Comparison of ENCODE assay signal across 1 cellular context in genomic region chr1:167926486-167926997, GRCh38.
A peak's percentile ranks its signal among the peaks of the same experiment; 100 is the strongest.
TF ChIP-seq lines count a peak whose summit lies in the region.

No MANE protein-coding gene starts in this region.

TF ChIP-seq in HEK293, 187 proteins besides CTCF, POLR2A, EP300 and RAD21 (continued from another document and continues in another):
- TF ChIP-seq BCL6B (tag by site-specific recombination; IDR thresholded peaks at IDR 0.05) (no peak), ZNF677 (tag by site-specific recombination; IDR thresholded peaks at IDR 0.05) (no peak), ZNF274 (IDR thresholded peaks at IDR 0.05; ENCODE audit: low read length) (no peak), ZNF274 (tag by site-specific recombination; IDR thresholded peaks at IDR 0.05; ENCODE audit: borderline replicate concordance) (no peak), ZNF791 (tag by site-specific recombination; IDR thresholded peaks at IDR 0.05) (no peak), ZNF146 (tag by site-specific recombination; IDR thresholded peaks at IDR 0.05) (no peak; the same call in 1 of the 2 replicates), GLIS2 (tag by site-specific recombination; IDR thresholded peaks at IDR 0.05) (no peak), IKZF3 (tag by site-specific recombination; IDR thresholded peaks at IDR 0.05) (peak; percentile 94), ZNF692 (tag by site-specific recombination; IDR thresholded peaks at IDR 0.05) (peak; percentile 52; the same call in 1 of the 2 replicates), ZBTB44 (tag by site-specific recombination; IDR thresholded peaks at IDR 0.05) (peak; percentile 94), MYNN (tag by site-specific recombination; IDR thresholded peaks at IDR 0.05; ENCODE audit: borderline replicate concordance) (no peak), MZF1 (tag by site-specific recombination; IDR thresholded peaks at IDR 0.05; ENCODE audit: borderline replicate concordance) (no peak; the same call in 1 of the 2 replicates), ZNF530 (tag by site-specific recombination; IDR thresholded peaks at IDR 0.05; ENCODE audit: low read depth) (no peak), ZNF558 (tag by site-specific recombination; IDR thresholded peaks at IDR 0.05) (no peak), ZNF76 (tag by site-specific recombination; IDR thresholded peaks at IDR 0.05; ENCODE audit: borderline replicate concordance, low read depth) (no peak), ZNF521 (tag by site-specific recombination; IDR thresholded peaks at IDR 0.05) (no peak), ZIC2 (tag by site-specific recombination; IDR thresholded peaks at IDR 0.05) (peak; percentile 76), ZNF626 (tag by site-specific recombination; IDR thresholded peaks at IDR 0.05) (no peak), ZNF202 (tag by site-specific recombination; IDR thresholded peaks at IDR 0.05; ENCODE audit: borderline replicate concordance) (no peak), PRDM1 (tag by site-specific recombination; IDR thresholded peaks at IDR 0.05) (no peak), ZNF560 (tag by site-specific recombination; IDR thresholded peaks at IDR 0.05; ENCODE audit: borderline replicate concordance) (no peak), ZNF600 (tag by site-specific recombination; IDR thresholded peaks at IDR 0.05) (peak; percentile 72), ZNF10 (tag by site-specific recombination; IDR thresholded peaks at IDR 0.05) (peak; percentile 93), ZNF529 (tag by site-specific recombination; IDR thresholded peaks at IDR 0.05; ENCODE audit: insufficient replicate concordance) (no peak), ZNF19 (tag by site-specific recombination; IDR thresholded peaks at IDR 0.05; ENCODE audit: low read depth) (no peak), ZNF391 (tag by site-specific recombination; IDR thresholded peaks at IDR 0.05; ENCODE audit: borderline replicate concordance, low read depth) (no peak), KLF10 (tag by site-specific recombination; IDR thresholded peaks at IDR 0.05) (no peak), AEBP2 (tag by site-specific recombination; IDR thresholded peaks at IDR 0.05; ENCODE audit: borderline replicate concordance) (no peak), ZXDB (tag by site-specific recombination; IDR thresholded peaks at IDR 0.05) (peak; percentile 92), ZNF571 (tag by site-specific recombination; IDR thresholded peaks at IDR 0.05) (no peak), ZNF561 (tag by site-specific recombination; IDR thresholded peaks at IDR 0.05; ENCODE audit: borderline replicate concordance) (0 out of 2 replicates have a peak, but pooled peaks have one; percentile 43), KLF8 (tag by site-specific recombination; IDR thresholded peaks at IDR 0.05) (peak; percentile 62; the same call in 1 of the 2 replicates), ZNF404 (tag by site-specific recombination; IDR thresholded peaks at IDR 0.05) (no peak), SALL2 (tag by site-specific recombination; IDR thresholded peaks at IDR 0.05; ENCODE audit: borderline replicate concordance) (no peak), ZNF23 (tag by site-specific recombination; IDR thresholded peaks at IDR 0.05; ENCODE audit: borderline replicate concordance) (no peak), ZBTB17 (tag by site-specific recombination; IDR thresholded peaks at IDR 0.05) (peak; percentile 53; the same call in 1 of the 2 replicates), PRDM10 (tag by site-specific recombination; IDR thresholded peaks at IDR 0.05) (no peak; the same call in 1 of the 2 replicates), ZNF302 (tag by site-specific recombination; IDR thresholded peaks at IDR 0.05; ENCODE audit: low read depth) (no peak), ZNF280D (tag by site-specific recombination; IDR thresholded peaks at IDR 0.05) (no peak), RBAK (tag by site-specific recombination; IDR thresholded peaks at IDR 0.05) (no peak), ZNF544 (tag by site-specific recombination; IDR thresholded peaks at IDR 0.05) (no peak), ZNF623 (tag by site-specific recombination; IDR thresholded peaks at IDR 0.05) (no peak), SCRT1 (tag by site-specific recombination; IDR thresholded peaks at IDR 0.05; ENCODE audit: borderline replicate concordance) (peak; percentile 97), ZNF311 (tag by site-specific recombination; IDR thresholded peaks at IDR 0.05; ENCODE audit: borderline replicate concordance) (no peak), ZNF155 (tag by site-specific recombination; IDR thresholded peaks at IDR 0.05) (no peak), ZNF324 (tag by site-specific recombination; IDR thresholded peaks at IDR 0.05) (no peak), ZNF518A (tag by site-specific recombination; conservative IDR thresholded peaks at IDR 0.05; ENCODE audit: low read depth) (no peak; the same call in 1 of the 2 replicates), ZNF16 (tag by site-specific recombination; IDR thresholded peaks at IDR 0.05; ENCODE audit: low read depth) (no peak)
